8 cellular contexts compared by ENCODE assay signal in genomic region chr5:141876628-141877477, GRCh38. TPM values are rescaled to one million over a fixed set of nuclear protein-coding genes. Genes with fewer than 3 reads are reported as not detected.
DNase-seq lines count a peak whose midpoint lies in the region; TF ChIP-seq lines count a peak whose summit lies in the region.

No MANE protein-coding gene starts in this region.

- TF ChIP-seq CTCF in stomach (IDR thresholded peaks at IDR 0.05) = peak in 1 of 7 experiments; percentile 11

- peak overlapping the region; percentile 89 to 95 (median 94) for H3K27ac ChIP-seq in stomach

- peaks cover 14% of the 10 kb centered on the region for H3K4me1 Mint-ChIP-seq in activated T-helper 2 cell treated with anti-CD3 and anti-CD28 coated beads, Interferon-gamma antibody, Interleukin-2, Interleukin-4, amounts not matched to agents 10 μg/mL and 5 μg/mL and 100 μg/mL, durations not matched to agents 14 hours and 24 hours and 36 hours (ENCODE audit: low read depth)
- peaks cover 18% of the 10 kb centered on the region for H3K4me1 Mint-ChIP-seq in activated naive CD4-positive, alpha-beta T cell treated with anti-CD3 and anti-CD28 coated beads, Interleukin-2, amount 10 ng/mL, durations not matched to agents 7 days and 5 days

- peak overlapping the region; percentile 41 for H3K4me3 Mint-ChIP-seq in activated T-helper 2 cell treated with anti-CD3 and anti-CD28 coated beads, Interferon-gamma antibody, Interleukin-2, Interleukin-4, amounts not matched to agents 10 μg/mL and 5 μg/mL and 100 μg/mL, durations not matched to agents 14 hours and 24 hours and 36 hours (ENCODE audit: low read depth)
- H3K4me3 Mint-ChIP-seq in activated naive CD4-positive, alpha-beta T cell treated with anti-CD3 and anti-CD28 coated beads, Interleukin-2, amount 10 ng/mL, durations not matched to agents 7 days and 5 days = no peak overlapping the region

- peaks cover 77% of the 10 kb centered on the region for H3K27me3 Mint-ChIP-seq in activated T-helper 2 cell treated with anti-CD3 and anti-CD28 coated beads, Interferon-gamma antibody, Interleukin-2, Interleukin-4, amounts not matched to agents 10 μg/mL and 5 μg/mL and 100 μg/mL, durations not matched to agents 14 hours and 24 hours and 36 hours (ENCODE audit: low read depth)
- H3K27me3 Mint-ChIP-seq in activated naive CD4-positive, alpha-beta T cell treated with anti-CD3 and anti-CD28 coated beads, Interleukin-2, amount 10 ng/mL, durations not matched to agents 7 days and 5 days = peaks cover 95% of the 10 kb centered on the region

- CTCF ChIA-PET in activated naive CD4-positive, alpha-beta T cell treated with anti-CD3 and anti-CD28 coated beads, Interleukin-2, amount 10 ng/mL, durations not matched to agents 7 days and 5 days (lab: Charles Lee) = interaction anchor here (0.6 to 7.7 kb wide), 3 partner anchors 18 to 183 kb away, joined by 3 to 157 read pairs (median 3); no protein-coding TSS in a partner anchor

- H3K27ac Mint-ChIP-seq in activated T-helper 2 cell treated with anti-CD3 and anti-CD28 coated beads, Interferon-gamma antibody, Interleukin-2, Interleukin-4, amounts not matched to agents 10 μg/mL and 5 μg/mL and 100 μg/mL, durations not matched to agents 14 hours and 24 hours and 36 hours = no peak overlapping the region
- H3K27ac Mint-ChIP-seq in activated naive CD4-positive, alpha-beta T cell treated with anti-CD3 and anti-CD28 coated beads, Interleukin-2, amount 10 ng/mL, durations not matched to agents 7 days and 5 days = no peak overlapping the region

- H3K36me3 ChIP-seq in stomach = no peaks in the 10 kb centered on the region

- H3K27me3 ChIP-seq in stomach = peaks cover 0 to 97% (median 40%) of the 10 kb centered on the region in 3 donors

- H3K36me3 Mint-ChIP-seq in activated T-helper 2 cell treated with anti-CD3 and anti-CD28 coated beads, Interferon-gamma antibody, Interleukin-2, Interleukin-4, amounts not matched to agents 10 μg/mL and 5 μg/mL and 100 μg/mL, durations not matched to agents 14 hours and 24 hours and 36 hours (ENCODE audit: low read depth) = no peaks in the 10 kb centered on the region
- no peaks in the 10 kb centered on the region for H3K36me3 Mint-ChIP-seq in activated naive CD4-positive, alpha-beta T cell treated with anti-CD3 and anti-CD28 coated beads, Interleukin-2, amount 10 ng/mL, durations not matched to agents 7 days and 5 days

- peak overlapping the region; percentile 74 to 84 (median 78) for H3K4me3 ChIP-seq in stomach

- H3K9me3 Mint-ChIP-seq in activated T-helper 2 cell treated with anti-CD3 and anti-CD28 coated beads, Interferon-gamma antibody, Interleukin-2, Interleukin-4, amounts not matched to agents 10 μg/mL and 5 μg/mL and 100 μg/mL, durations not matched to agents 14 hours and 24 hours and 36 hours = no peaks in the 10 kb centered on the region
- no peaks in the 10 kb centered on the region for H3K9me3 Mint-ChIP-seq in activated naive CD4-positive, alpha-beta T cell treated with anti-CD3 and anti-CD28 coated beads, Interleukin-2, amount 10 ng/mL, durations not matched to agents 7 days and 5 days

- WGBS in stomach, 5 donors = 1 to 3% (median 2%) methylated on average over 38 to 42 of the region's 42 CpGs

- no peak for TF ChIP-seq EP300 in stomach (IDR thresholded peaks at IDR 0.05)

- intact Hi-C loops in activated T-helper 2 cell treated with anti-CD3 and anti-CD28 coated beads, Interferon-gamma antibody, Interleukin-2, Interleukin-4, amounts not matched to agents 10 μg/mL and 5 μg/mL and 100 μg/mL, durations not matched to agents 14 hours and 24 hours and 36 hours (cut with micrococcal nuclease) = no loop called here
- intact Hi-C loops in stomach (cut with DNase I; ENCODE audit: low total_unique reads) = no loop called here

- peak; percentile 22 for DNase-seq in NCI-H2171 treated with DMSO at 0.1 percent for 48 hours (lab: John Stamatoyannopoulos, UW)
- DNase-seq in NCI-H2171 (lab: John Stamatoyannopoulos, UW) = no peak
- DNase-seq in activated T-helper 2 cell treated with anti-CD3 and anti-CD28 coated beads, Interferon-gamma antibody, Interleukin-2, Interleukin-4, amounts not matched to agents 10 μg/mL and 5 μg/mL and 100 μg/mL, durations not matched to agents 14 hours and 24 hours and 36 hours (ENCODE audit: low spot score) = no peak
- peak; percentile 33 for DNase-seq in kidney tubule cell (ENCODE audit: low spot score)
- DNase-seq in stomach = peak; percentile 71
- no peak for DNase-seq in AG08396 (ENCODE audit: low spot score)
- no peak for DNase-seq in activated naive CD4-positive, alpha-beta T cell treated with anti-CD3 and anti-CD28 coated beads, Interleukin-2, amount 10 ng/mL, durations not matched to agents 7 days and 5 days
- no peak for DNase-seq in hepatic stellate cell (ENCODE audit: low spot score)

- TF ChIP-seq POLR2A in stomach (IDR thresholded peaks at IDR 0.05) = peak in 2 of 4 donors; percentile 12 to 22

- no peaks in the 10 kb centered on the region for H3K9me3 ChIP-seq in stomach

- H3K4me1 ChIP-seq in stomach = peaks cover 57 to 94% (median 81%) of the 10 kb centered on the region in 4 donors

RNA-seq across cellular contexts. Expression of gene PCDH1, which starts 1.4 kb away (rescaled TPM):
- total RNA-seq in activated T-helper 2 cell treated with anti-CD3 and anti-CD28 coated beads, Interferon-gamma antibody, Interleukin-2, Interleukin-4, amounts not matched to agents 10 μg/mL and 5 μg/mL and 100 μg/mL, durations not matched to agents 14 hours and 24 hours and 36 hours = not detected in 2 replicates
- total RNA-seq in stomach = 10 to 100 TPM; 35.3 to 96.9 (median 79.1) TPM
- polyA plus RNA-seq in stomach = 10 to 100 TPM in 2 of 3 donors, 1 to 10 TPM in 1; 8.7 to 20.9 (median 10.6) TPM

RNA-seq across cellular contexts. Expression of gene DELE1, which starts 46.8 kb away (rescaled TPM):
- 74.1 and 76.8 TPM in 2 replicates for total RNA-seq in activated T-helper 2 cell treated with anti-CD3 and anti-CD28 coated beads, Interferon-gamma antibody, Interleukin-2, Interleukin-4, amounts not matched to agents 10 μg/mL and 5 μg/mL and 100 μg/mL, durations not matched to agents 14 hours and 24 hours and 36 hours
- 100 to 1,000 TPM in 1 of 5 donors, 10 to 100 TPM in 4; 65.0 to 100 (median 98.2) TPM for total RNA-seq in stomach
- polyA plus RNA-seq in stomach = 10 to 100 TPM; 29.2 to 39.8 (median 32.6) TPM

Comparison
In these comparisons a context has a peak if more than half of its experiments do, and no peak if none do; other contexts are left out.
1. DNase-seq: peak in NCI-H2171 treated with DMSO at 0.1 percent for 48 hours (single experiment), kidney tubule cell (single experiment) and stomach (single experiment); none in NCI-H2171 (single experiment), activated T-helper 2 cell treated with anti-CD3 and anti-CD28 coated beads, Interferon-gamma antibody, Interleukin-2, Interleukin-4, amounts not matched to agents 10 μg/mL and 5 μg/mL and 100 μg/mL, durations not matched to agents 14 hours and 24 hours and 36 hours (single experiment), AG08396 (single experiment), activated naive CD4-positive, alpha-beta T cell treated with anti-CD3 and anti-CD28 coated beads, Interleukin-2, amount 10 ng/mL, durations not matched to agents 7 days and 5 days (single experiment) and hepatic stellate cell (single experiment).
2. RNA of gene PCDH1, which starts 1.4 kb away (total RNA-seq): 35.3 to 96.9 TPM in stomach; not detected in activated T-helper 2 cell treated with anti-CD3 and anti-CD28 coated beads, Interferon-gamma antibody, Interleukin-2, Interleukin-4, amounts not matched to agents 10 μg/mL and 5 μg/mL and 100 μg/mL, durations not matched to agents 14 hours and 24 hours and 36 hours; every median in the first group is over 10 times any median in the second.